Comparison of ENCODE assay signal across 8 cellular contexts in the genomic region with DNA sequence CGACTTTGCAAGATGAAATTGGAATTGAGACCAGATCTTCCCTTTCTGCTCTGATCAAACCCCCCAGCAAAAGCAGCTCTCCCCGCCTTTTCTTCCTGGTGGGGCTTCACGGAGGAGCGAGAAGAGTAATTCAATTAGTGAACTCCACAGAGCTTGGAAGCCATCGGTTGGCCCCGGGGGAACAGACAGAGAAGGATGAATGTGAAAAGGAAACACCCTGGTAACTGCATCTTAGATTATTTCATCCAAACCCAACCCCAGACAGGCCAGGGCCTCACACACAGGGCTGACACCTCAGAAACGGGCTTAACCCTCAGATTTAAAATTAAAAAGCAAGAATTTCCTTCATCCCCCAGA. TPM values are rescaled to one million over a fixed set of nuclear protein-coding genes. Genes with fewer than 3 reads are reported as not detected.
DNase-seq lines count a peak whose midpoint lies in the region; TF ChIP-seq lines count a peak whose summit lies in the region.

No MANE protein-coding gene starts in this region.

- no peaks in the 10 kb centered on the region for H3K27me3 Mint-ChIP-seq in neural crest cell (ENCODE audit: low read depth)

- H3K36me3 ChIP-seq in BE2C (peaks cover 9% of the 10 kb centered on the region; the same call in 1 of the 2 replicates), HUES64 (ENCODE audit: insufficient read depth, low read length) (peaks cover 6% of the 10 kb centered on the region; the same call in 1 of the 2 replicates), mammary epithelial cell (ENCODE audit: insufficient read depth, low read length) (no peaks in the 10 kb centered on the region), MG63 (peaks cover 49% of the 10 kb centered on the region)

- H3K4me1 ChIP-seq in BE2C (peaks cover 39% of the 10 kb centered on the region), HUES64 (ENCODE audit: insufficient read depth, low read length) (peaks cover 79% of the 10 kb centered on the region), mammary epithelial cell (ENCODE audit: insufficient read depth, low read length) (peaks cover 68% of the 10 kb centered on the region)

- H3K4me2 ChIP-seq in mammary epithelial cell (ENCODE audit: insufficient read depth, low read depth, low read length), result peak overlapping the region; percentile 79

- BruUV-seq in mammary epithelial cell (replicated peaks; lab: Mats Ljungman, UMichigan), result no TSS peak

- H3K4me3 ChIP-seq in BE2C (ENCODE audit: low read depth, low read length) (peak overlapping the region; percentile 29), HUES64 (ENCODE audit: low read length) (no peak overlapping the region), mammary epithelial cell (replicated peaks in 1 of 3; ENCODE audit: insufficient read depth in 1 of 3, low read depth in 2 of 3, low read length in 3 of 3) (no peak overlapping the region), MG63 (no peak overlapping the region)

- H3K9ac ChIP-seq in HUES64 (ENCODE audit: low read depth, low read length), result no peak overlapping the region
- H3K9ac ChIP-seq in mammary epithelial cell (ENCODE audit: insufficient read depth, low read length), result no peak overlapping the region

- no peak overlapping the region for H2AFZ ChIP-seq in mammary epithelial cell (ENCODE audit: low read depth, low read length)

- DNase-seq in BE2C, result peak; percentile 47
- no peak for DNase-seq in mammary epithelial cell
- DNase-seq in neural crest cell (ENCODE audit: low read depth, low spot score), result no peak
- no peak for DNase-seq in RPMI8226
- no peak for DNase-seq in MG63
- DNase-seq in stimulated activated CD4-positive, alpha-beta T cell treated with anti-CD3 and anti-CD28 coated beads, Interleukin-4, amount 100 ng/mL, for 4 hours, result no peak
- DNase-seq in islet precursor cell, result no peak

- WGBS in HUES64, result 59% methylated on average over 7 of the region's 7 CpGs
- 11% methylated on average over 7 of the region's 7 CpGs for WGBS in mammary epithelial cell (ENCODE audit: low coverage, missing lambda C conversion rate)

- H3K36me3 Mint-ChIP-seq in neural crest cell (ENCODE audit: low read depth), result no peaks in the 10 kb centered on the region

- no peak overlapping the region for H3K27ac Mint-ChIP-seq in neural crest cell (ENCODE audit: unreplicated experiment)

- H3K9me3 ChIP-seq in BE2C, result no peaks in the 10 kb centered on the region
- H3K9me3 ChIP-seq in HUES64 (ENCODE audit: insufficient read depth, low read depth, low read length), result no peaks in the 10 kb centered on the region
- H3K9me3 ChIP-seq in mammary epithelial cell (replicated peaks; ENCODE audit: insufficient read depth, low read length), result no peaks in the 10 kb centered on the region
- H3K9me3 ChIP-seq in MG63, result no peaks in the 10 kb centered on the region

- peak overlapping the region; percentile 41 for H3K4me3 Mint-ChIP-seq in neural crest cell

- H3K9me3 Mint-ChIP-seq in neural crest cell, result no peaks in the 10 kb centered on the region

- peaks cover 81% of the 10 kb centered on the region for H3K4me1 Mint-ChIP-seq in neural crest cell

- H4K20me1 ChIP-seq in mammary epithelial cell (ENCODE audit: insufficient read depth, low read length), result no peaks in the 10 kb centered on the region

- intact Hi-C loops in mammary epithelial cell (cut with micrococcal nuclease), result no loop called here

- no peak for TF ChIP-seq CTCF in BE2C (IDR thresholded peaks at IDR 0.05; ENCODE audit: low read depth, low read length)
- TF ChIP-seq CTCF in mammary epithelial cell (conservative IDR thresholded peaks at IDR 0.05 in 1 of 2, IDR thresholded peaks at IDR 0.05 in 1 of 2; ENCODE audit: extremely low read depth in 1 of 2, insufficient read depth in 1 of 2, low read depth in 1 of 2, low read length in 2 of 2), result no peak
- TF ChIP-seq CTCF in neural crest cell (conservative IDR thresholded peaks at IDR 0.05), result no peak

- peaks cover 98% of the 10 kb centered on the region for H3K79me2 ChIP-seq in mammary epithelial cell (ENCODE audit: insufficient read depth, low read length)

- in situ Hi-C loops in mammary epithelial cell (cut with MboI; ENCODE audit: low sequenced_read_pairs in 2 of 2), result no loop called here

- H3K27me3 ChIP-seq in BE2C (no peaks in the 10 kb centered on the region), HUES64 (ENCODE audit: insufficient read depth, low read length) (no peaks in the 10 kb centered on the region), mammary epithelial cell (ENCODE audit: insufficient read depth, low read length) (no peaks in the 10 kb centered on the region), MG63 (no peaks in the 10 kb centered on the region)

- dilution Hi-C loops in mammary epithelial cell (cut with HindIII; ENCODE audit: low sequenced_read_pairs), result no loop called here

- peak overlapping the region; percentile 15; the same call in 1 of the 2 replicates for H3K27ac ChIP-seq in HUES64 (ENCODE audit: low read depth, low read length)
- H3K27ac ChIP-seq in mammary epithelial cell (ENCODE audit: insufficient read depth, low read depth, low read length), result no peak overlapping the region

- CTCF ChIA-PET in mammary epithelial cell (lab: Charles Lee; ENCODE audit: low non-redundant PET), result no interaction called here

RNA-seq across cellular contexts. Expression of gene SMAD7, which starts 18.3 kb away (rescaled TPM):
- polyA plus RNA-seq in BE2C (2012; ENCODE audit: insufficient read depth, insufficient read length, low read depth), result 13.7 TPM
- polyA plus RNA-seq in HUES64 (2013, experiment 1 of 2), result 9.8 TPM
- 10.7 TPM for polyA plus RNA-seq in HUES64 (2013, experiment 2 of 2)
- total RNA-seq in mammary epithelial cell (10 to 100 TPM; 15.7 to 20.0 TPM), neural crest cell (1.8 and 2.0 TPM in 2 replicates)
- 8.2 TPM for polyA plus RNA-seq in mammary epithelial cell
- 53.8 TPM for polyA minus RNA-seq in mammary epithelial cell
- 13.4 and 29.3 TPM in 2 replicates for total RNA-seq in MG63 (2014; rRNA removed; shearing (Covaris generic); ENCODE audit: low replicate concordance)
